Comparison of ENCODE assay signal across 9 cellular contexts in genomic region chr6:151757506-151757955, GRCh38. TPM values are rescaled to one million over a fixed set of nuclear protein-coding genes. Genes with fewer than 3 reads are reported as not detected.
A peak's percentile ranks its signal among the peaks of the same experiment; 100 is the strongest.
DNase-seq lines count a peak whose midpoint lies in the region; ATAC-seq and TF ChIP-seq lines count a peak whose summit lies in the region.
"Had no signal": no experiment of that assay in that cellular context is flagged by ENCODE, and none has a peak within 500 bp of the region (broad histone marks: within the 10 kb centered on the region; RNA-seq: fewer than 3 reads in every experiment).

No MANE protein-coding gene starts in this region.

- no peaks in the 10 kb centered on the region for H3K36me3 ChIP-seq in testis (ENCODE audit: low read depth, missing control alignments)

- H3K4me1 ChIP-seq in testis, result no peaks in the 10 kb centered on the region

- H3K9me3 Mint-ChIP-seq in activated T-cell treated with anti-CD3 and anti-CD28 coated beads, Interleukin-2, amount 50 U/mL, for 24 hours, result no peaks in the 10 kb centered on the region
- H3K9me3 Mint-ChIP-seq in T-helper 2 cell treated with Interferon-gamma antibody and Interleukin-4, amounts not matched to agents 5 μg/mL and 100 μg/mL, for 36 hours, result peaks cover 5% of the 10 kb centered on the region
- no peaks in the 10 kb centered on the region for H3K9me3 Mint-ChIP-seq in stimulated activated naive CD8-positive, alpha-beta T cell treated with anti-CD3 and anti-CD28 coated beads, Interleukin-15, Interleukin-2, amounts not matched to agents 100 ng/mL and 50 ng/mL, for 24 hours
- H3K9me3 Mint-ChIP-seq: endodermal cell had no signal

- H3K9me3 ChIP-seq in testis, result no peaks in the 10 kb centered on the region

- TF ChIP-seq CTCF in RWPE1 (conservative IDR thresholded peaks at IDR 0.05; ENCODE audit: low read depth), result no peak
- TF ChIP-seq CTCF in testis (IDR thresholded peaks at IDR 0.05), result no peak

- H3K27me3 Mint-ChIP-seq in activated T-cell treated with anti-CD3 and anti-CD28 coated beads, Interleukin-2, amount 50 U/mL, for 24 hours, result peaks cover 4% of the 10 kb centered on the region
- no peaks in the 10 kb centered on the region for H3K27me3 Mint-ChIP-seq in T-helper 2 cell treated with Interferon-gamma antibody and Interleukin-4, amounts not matched to agents 5 μg/mL and 100 μg/mL, for 36 hours (ENCODE audit: low read depth)
- H3K27me3 Mint-ChIP-seq in stimulated activated naive CD8-positive, alpha-beta T cell treated with anti-CD3 and anti-CD28 coated beads, Interleukin-15, Interleukin-2, amounts not matched to agents 100 ng/mL and 50 ng/mL, for 24 hours, result peaks cover 4% of the 10 kb centered on the region

- H3K4me3 Mint-ChIP-seq in activated T-cell treated with anti-CD3 and anti-CD28 coated beads, Interleukin-2, amount 50 U/mL, for 24 hours, result no peak overlapping the region
- H3K4me3 Mint-ChIP-seq in T-helper 2 cell treated with Interferon-gamma antibody and Interleukin-4, amounts not matched to agents 5 μg/mL and 100 μg/mL, for 36 hours, result peak overlapping the region; percentile 59
- H3K4me3 Mint-ChIP-seq in stimulated activated naive CD8-positive, alpha-beta T cell treated with anti-CD3 and anti-CD28 coated beads, Interleukin-15, Interleukin-2, amounts not matched to agents 100 ng/mL and 50 ng/mL, for 24 hours, result no peak overlapping the region
- H3K4me3 Mint-ChIP-seq: endodermal cell had no signal

- TF ChIP-seq POLR2A in testis (IDR thresholded peaks at IDR 0.05), result no peak

- intact Hi-C loops in testis (cut with DNase I; ENCODE audit: low total_unique reads), result no loop called here

- CTCF ChIA-PET in RWPE1 (lab: Yijun Ruan, JAX), result interaction anchor here (0.5 kb wide), 1 partner anchor 440 kb away, joined by 4 read pairs; no protein-coding TSS in a partner anchor

- H3K27ac ChIP-seq in RWPE1, result no peak overlapping the region
- H3K27ac ChIP-seq in testis, result no peak overlapping the region

- POLR2A ChIA-PET in RWPE1 (lab: Yijun Ruan, JAX; ENCODE audit: low non-redundant PET), result no interaction called here

- H3K27ac Mint-ChIP-seq in activated T-cell treated with anti-CD3 and anti-CD28 coated beads, Interleukin-2, amount 50 U/mL, for 24 hours, result peak overlapping the region; percentile 82
- H3K27ac Mint-ChIP-seq in T-helper 2 cell treated with Interferon-gamma antibody and Interleukin-4, amounts not matched to agents 5 μg/mL and 100 μg/mL, for 36 hours, result peak overlapping the region; percentile 88
- peak overlapping the region; percentile 73 for H3K27ac Mint-ChIP-seq in stimulated activated naive CD8-positive, alpha-beta T cell treated with anti-CD3 and anti-CD28 coated beads, Interleukin-15, Interleukin-2, amounts not matched to agents 100 ng/mL and 50 ng/mL, for 24 hours
- H3K27ac Mint-ChIP-seq: endodermal cell had no signal

- H3K36me3 Mint-ChIP-seq in activated T-cell treated with anti-CD3 and anti-CD28 coated beads, Interleukin-2, amount 50 U/mL, for 24 hours (ENCODE audit: low read depth), result no peaks in the 10 kb centered on the region
- H3K36me3 Mint-ChIP-seq in T-helper 2 cell treated with Interferon-gamma antibody and Interleukin-4, amounts not matched to agents 5 μg/mL and 100 μg/mL, for 36 hours (ENCODE audit: low read depth), result peaks cover 5% of the 10 kb centered on the region
- H3K36me3 Mint-ChIP-seq in stimulated activated naive CD8-positive, alpha-beta T cell treated with anti-CD3 and anti-CD28 coated beads, Interleukin-15, Interleukin-2, amounts not matched to agents 100 ng/mL and 50 ng/mL, for 24 hours (ENCODE audit: low read depth), result no peaks in the 10 kb centered on the region

- WGBS in testis, 2 donors, result 51 to 66% methylated on average over 5 of the region's 5 CpGs

- H3K27me3 ChIP-seq in testis, result no peaks in the 10 kb centered on the region

- DNase-seq in activated T-cell treated with anti-CD3 and anti-CD28 coated beads, Interleukin-2, amount 50 U/mL, for 24 hours, result no peak
- no peak for DNase-seq in activated T-cell treated with anti-CD3 and anti-CD28 coated beads for 4 hours
- DNase-seq in T-helper 2 cell treated with Interferon-gamma antibody and Interleukin-4, amounts not matched to agents 5 μg/mL and 100 μg/mL, for 36 hours (ENCODE audit: low spot score), result peak; percentile 25
- no peak for DNase-seq in NCI-H1048 (lab: John Stamatoyannopoulos, UW)
- DNase-seq in RWPE1 (ENCODE audit: low spot score), result no peak
- no peak for DNase-seq in testis
- DNase-seq: endodermal cell had no signal

- H3K4me3 ChIP-seq in testis, result no peak overlapping the region

- peaks cover 20% of the 10 kb centered on the region for H3K4me1 Mint-ChIP-seq in activated T-cell treated with anti-CD3 and anti-CD28 coated beads, Interleukin-2, amount 50 U/mL, for 24 hours (ENCODE audit: low read depth)
- peaks cover 36% of the 10 kb centered on the region for H3K4me1 Mint-ChIP-seq in T-helper 2 cell treated with Interferon-gamma antibody and Interleukin-4, amounts not matched to agents 5 μg/mL and 100 μg/mL, for 36 hours (ENCODE audit: low read depth)
- peaks cover 19% of the 10 kb centered on the region for H3K4me1 Mint-ChIP-seq in stimulated activated naive CD8-positive, alpha-beta T cell treated with anti-CD3 and anti-CD28 coated beads, Interleukin-15, Interleukin-2, amounts not matched to agents 100 ng/mL and 50 ng/mL, for 24 hours (ENCODE audit: low read depth)

- peak; percentile 96 for ATAC-seq in HG02840 (IDR thresholded peaks at IDR 0.05; ENCODE audit: low FRiP score, unreplicated experiment)

RNA-seq across cellular contexts. Expression of gene ESR1, which starts 50.0 kb away (rescaled TPM):
- 1 to 10 TPM; 4.3 to 8.1 TPM for total RNA-seq in testis
- polyA plus RNA-seq in testis (ENCODE audit: insufficient read depth, low read depth, low replicate concordance), result 9.3 TPM
- total RNA-seq: endodermal cell had no signal
